Comparison of ENCODE assay signal across 8 cellular contexts in the genomic region with DNA sequence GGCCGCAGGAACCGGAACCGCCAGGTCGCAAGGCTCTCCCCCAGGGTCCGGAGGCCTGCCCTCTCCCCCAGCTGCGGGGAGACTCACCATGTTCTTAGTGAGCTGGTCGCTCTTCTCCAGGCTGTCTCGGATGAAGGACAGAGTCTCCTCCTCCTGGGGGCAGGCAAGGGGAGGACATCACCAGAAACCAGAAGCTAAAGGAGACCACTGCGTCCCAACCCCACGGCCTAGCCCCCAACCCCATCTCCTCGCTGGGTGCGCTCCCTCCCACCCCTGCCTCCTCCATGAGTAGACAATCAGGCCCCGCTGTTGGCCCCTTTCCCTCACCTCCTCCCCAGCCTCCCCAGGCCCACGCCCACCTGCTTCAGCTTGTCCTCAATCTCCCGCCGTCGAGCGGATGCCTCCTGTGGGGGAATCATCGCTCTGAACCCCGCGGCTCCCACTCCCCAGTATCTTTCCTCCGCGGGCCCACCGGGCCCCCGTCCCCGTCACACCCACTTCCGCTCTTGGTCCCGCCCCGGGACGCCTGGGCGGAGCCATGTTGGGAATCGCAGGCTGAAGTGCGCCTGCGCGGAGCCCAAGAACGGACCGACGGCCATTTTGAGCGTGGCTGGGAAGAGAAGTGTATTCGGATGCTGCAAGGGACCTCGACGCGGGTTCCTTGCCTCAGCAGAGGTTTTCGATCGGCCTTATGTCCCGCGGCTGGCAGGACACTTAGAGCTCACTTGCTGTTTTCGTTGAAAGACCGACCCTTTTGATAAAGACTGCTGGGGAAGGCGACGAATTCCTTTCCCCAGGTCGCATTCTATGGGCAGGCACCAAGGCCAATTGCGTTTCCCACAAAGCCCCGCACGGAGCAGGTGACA. TPM values are rescaled to one million over a fixed set of nuclear protein-coding genes. Genes with fewer than 3 reads are reported as not detected.
DNase-seq lines count a peak whose midpoint lies in the region; ATAC-seq and TF ChIP-seq lines count a peak whose summit lies in the region.

Gene EXOC7 (minus strand): TSS at position 514 of the 866 bp plus-strand sequence. CDS start 95 bp downstream, at position 419.

- H3K36me3 Mint-ChIP-seq in T-cell (peaks cover 17% of the 10 kb centered on the region), progenitor cell of endocrine pancreas (ENCODE audit: insufficient read depth) (peaks cover 14% of the 10 kb centered on the region)

- peak within 1 kb of the TSS; percentile 91 to 94 for H3K27ac Mint-ChIP-seq in T-cell
- peak within 1 kb of the TSS; percentile 96 for H3K27ac Mint-ChIP-seq in progenitor cell of endocrine pancreas

- no peaks in the 10 kb centered on the region for H3K27me3 Mint-ChIP-seq in T-cell
- H3K27me3 Mint-ChIP-seq in progenitor cell of endocrine pancreas, result no peaks in the 10 kb centered on the region

- H3K4me3 Mint-ChIP-seq in T-cell (peak within 1 kb of the TSS; percentile 90 to 96 (median 92)), progenitor cell of endocrine pancreas (ENCODE audit: low read depth) (peak within 1 kb of the TSS; percentile 97)

- H3K27ac ChIP-seq in adipose tissue (ENCODE audit: low read depth, low read length) (no peak within 1 kb of the TSS), heart right ventricle (peak within 1 kb of the TSS; percentile 53 to 93 (median 86)), upper lobe of right lung (peak within 1 kb of the TSS; percentile 86)

- H3K27me3 ChIP-seq in heart right ventricle (no peaks in the 10 kb centered on the region), upper lobe of right lung (no peaks in the 10 kb centered on the region)

- H3K4me1 Mint-ChIP-seq in T-cell, result peaks cover 36 to 39% (median 37%) of the 10 kb centered on the region in 3 donors
- peaks cover 23% of the 10 kb centered on the region for H3K4me1 Mint-ChIP-seq in progenitor cell of endocrine pancreas (ENCODE audit: low read depth)

- WGBS in adipose tissue, 3 donors, result 3 to 4% (median 4%) methylated on average over 55 of the region's 55 CpGs
- WGBS in heart right ventricle, 2 donors, result 3 to 4% methylated on average over 55 of the region's 55 CpGs

- DNase-seq in GF-D8 (lab: John Stamatoyannopoulos, UW), result peak; percentile 67
- peak; percentile 44 for DNase-seq in NCI-H1436 treated with DMSO at 0.1 percent for 48 hours (lab: John Stamatoyannopoulos, UW)
- peak; percentile 83 to 96 (median 89) for DNase-seq in T-cell
- peak; percentile 92 to 93 for DNase-seq in heart right ventricle
- peak; percentile 87 for DNase-seq in progenitor cell of endocrine pancreas (ENCODE audit: low spot score, unreplicated experiment)
- peak; percentile 96 for DNase-seq in upper lobe of right lung

- POLR2A ChIA-PET in T-cell (lab: Charles Lee), result interaction anchor here (0.6 kb wide), 4 partner anchors 17 to 920 kb away, joined by 3 to 5 read pairs (median 3); no protein-coding TSS in a partner anchor

- TF ChIP-seq CTCF in heart right ventricle (IDR thresholded peaks at IDR 0.05) (peak in 2 of 9 donors; percentile 12 to 22), progenitor cell of endocrine pancreas (IDR thresholded peaks at IDR 0.05; ENCODE audit: unreplicated experiment) (no peak), upper lobe of right lung (IDR thresholded peaks at IDR 0.05) (no peak)

- H3K9me3 Mint-ChIP-seq in T-cell, result no peaks in the 10 kb centered on the region
- H3K9me3 Mint-ChIP-seq in progenitor cell of endocrine pancreas (ENCODE audit: low read depth), result no peaks in the 10 kb centered on the region

- H3K4me1 ChIP-seq in heart right ventricle, result peaks cover 8 to 31% (median 21%) of the 10 kb centered on the region in 9 donors
- H3K4me1 ChIP-seq in upper lobe of right lung, result peaks cover 15% of the 10 kb centered on the region

- H3K4me3 ChIP-seq in heart right ventricle (peak within 1 kb of the TSS; percentile 52 to 93 (median 83)), upper lobe of right lung (peak within 1 kb of the TSS; percentile 93)

- peaks cover 0 to 37% (median 14%) of the 10 kb centered on the region in 9 donors for H3K36me3 ChIP-seq in heart right ventricle
- H3K36me3 ChIP-seq in upper lobe of right lung, result peaks cover 32% of the 10 kb centered on the region

- peak; percentile 91 for ATAC-seq in HG02678 (IDR thresholded peaks at IDR 0.05; ENCODE audit: unreplicated experiment)
- ATAC-seq in T-cell (replicated peaks in 1 of 4), result peak; percentile 93 to 94 (median 94)
- ATAC-seq in heart right ventricle, result peak; percentile 95 to 99 (median 99)
- peak; percentile 98 for ATAC-seq in upper lobe of right lung

- H3K9me3 ChIP-seq in heart right ventricle, result no peaks in the 10 kb centered on the region
- H3K9me3 ChIP-seq in upper lobe of right lung, result no peaks in the 10 kb centered on the region

- intact Hi-C loops in heart right ventricle (cut with DNase I), result loop anchor here in 2 of 10 donors (10.0 kb wide), 2 partner anchors 291 to 301 kb away; no protein-coding TSS in a partner anchor
- intact Hi-C loops in upper lobe of right lung (cut with DNase I), result no loop called here

- CTCF ChIA-PET in T-cell (lab: Charles Lee), result interaction anchor here (0.6 to 1.8 kb wide), 7 partner anchors 61 to 176 kb away, joined by 3 to 9 read pairs (median 4); no protein-coding TSS in a partner anchor

RNA-seq across cellular contexts. Expression of gene EXOC7, which starts in this region (rescaled TPM):
- total RNA-seq in T-cell (100 to 1,000 TPM; 119 to 181 (median 156) TPM), heart right ventricle (10 to 100 TPM; 66.4 to 97.5 (median 87.9) TPM), progenitor cell of endocrine pancreas (354 and 364 TPM in 2 replicates), upper lobe of right lung (121 TPM)
- polyA plus RNA-seq in adipose tissue (10 to 100 TPM; 30.1 to 54.3 (median 52.2) TPM), heart right ventricle (10 to 100 TPM; 37.9 to 55.6 TPM)

Comparison
In these comparisons a context has a peak if more than half of its experiments do, and no peak if none do; other contexts are left out.
1. DNase-seq: peak in every context shown above with its lines; median percentile 96 in upper lobe of right lung; 92 in heart right ventricle; 89 in T-cell; 87 in progenitor cell of endocrine pancreas; 67 in GF-D8; 44 in NCI-H1436 treated with DMSO at 0.1 percent for 48 hours.